In genomic region chr4:139177049-139177887, GRCh38 we compare ENCODE assay signal across 8 cellular contexts. TPM values are rescaled to one million over a fixed set of nuclear protein-coding genes. Genes with fewer than 3 reads are reported as not detected.
DNase-seq lines count a peak whose midpoint lies in the region; ATAC-seq and TF ChIP-seq lines count a peak whose summit lies in the region.

Gene ELF2 (minus strand): TSS chr4:139177218. CDS start chr4:139137701, 39,517 bp downstream.

- peak within 1 kb of the TSS; percentile 93 for H3K27ac ChIP-seq in muscle layer of duodenum (ENCODE audit: low read length)

- H3K4me3 ChIP-seq in muscle layer of duodenum (ENCODE audit: low read depth in 1 of 2, low read length in 2 of 2), result peak within 1 kb of the TSS; percentile 95 to 97

- H3K27me3 ChIP-seq in muscle layer of duodenum (ENCODE audit: low read depth, low read length), result no peaks in the 10 kb centered on the region

- no peaks in the 10 kb centered on the region for H3K9me3 ChIP-seq in muscle layer of duodenum (ENCODE audit: control insufficient read depth in 1 of 2, low read length in 2 of 2)

- peaks cover 0 to 5% of the 10 kb centered on the region in 2 donors for H3K36me3 ChIP-seq in muscle layer of duodenum (ENCODE audit: control insufficient read depth in 1 of 2, insufficient read depth in 2 of 2, low read length in 2 of 2)

- in situ Hi-C loops in KBM-7 (cut with MboI; ENCODE audit: low pct_unique_long_range_greater_than_20kb, low sequenced_read_pairs), result no loop called here

- peaks cover 2 to 3% of the 10 kb centered on the region in 2 donors for H3K4me1 ChIP-seq in muscle layer of duodenum (ENCODE audit: control insufficient read depth in 1 of 2, insufficient read depth in 2 of 2, low read length in 2 of 2)

- ATAC-seq in GM21723 (IDR thresholded peaks at IDR 0.05; ENCODE audit: unreplicated experiment), result peak; percentile 43
- peak; percentile 90 for ATAC-seq in esophagus mucosa

- DNase-seq in DMS153 (lab: John Stamatoyannopoulos, UW), result peak; percentile 75
- peak; percentile 77 for DNase-seq in KBM-7
- peak; percentile 78 to 84 for DNase-seq in activated T-cell treated with anti-CD3 and anti-CD28 coated beads, Interleukin-2, amount 50 U/mL, for 48 hours
- DNase-seq in stimulated activated CD8-positive, alpha-beta memory T cell treated with anti-CD3 and anti-CD28 coated beads, Interleukin-7, amount 100 ng/mL, for 24 hours (ENCODE audit: low read depth), result peak; percentile 46

TF ChIP-seq in PFSK-1, 5 proteins besides CTCF, POLR2A, EP300 and RAD21:
- TF ChIP-seq POLR2AphosphoS5 (IDR thresholded peaks at IDR 0.05; ENCODE audit: low read depth, low read length) (peak; percentile 41; the same call in 1 of the 2 replicates), SIN3A (IDR thresholded peaks at IDR 0.05; ENCODE audit: borderline replicate concordance, insufficient read depth, low read length) (no peak), REST (IDR thresholded peaks at IDR 0.05; ENCODE audit: insufficient read depth in 1 of 2, low read depth in 2 of 2, low read length in 2 of 2) (no peak), TAF1 (IDR thresholded peaks at IDR 0.05; ENCODE audit: borderline replicate concordance, insufficient read depth, low read length) (no peak), FOXP2 (optimal IDR thresholded peaks at IDR 0.05; ENCODE audit: borderline replicate concordance, extremely low read depth, extremely low read length, insufficient read depth) (no peak)

RNA-seq across cellular contexts. Expression of gene ELF2, which starts in this region (rescaled TPM):
- 9.0 TPM for polyA plus RNA-seq in PFSK-1 (2012; ENCODE audit: insufficient read length, low read depth)
- 23.8 TPM for total RNA-seq in esophagus mucosa

Comparison
In these comparisons a context has a peak if more than half of its experiments do, and no peak if none do; other contexts are left out.
1. Peak in every context shown above with its lines: DNase-seq, ATAC-seq, H3K4me3 ChIP-seq and H3K27ac ChIP-seq.